1 cellular context compared by ENCODE assay signal in genomic region chr7:105345725-105346124, GRCh38.
TF ChIP-seq lines count a peak whose summit lies in the region.

No MANE protein-coding gene starts in this region.

TF ChIP-seq in HepG2, 621 proteins besides CTCF, POLR2A, EP300 and RAD21:
- TF ChIP-seq ZNF816 (CRISPR knock-in tag; IDR thresholded peaks at IDR 0.05; ENCODE audit: borderline replicate concordance) = no peak
- no peak for TF ChIP-seq RFXAP (CRISPR knock-in tag; IDR thresholded peaks at IDR 0.05; ENCODE audit: borderline replicate concordance)
- TF ChIP-seq ETV6 (CRISPR knock-in tag; conservative IDR thresholded peaks at IDR 0.05) = no peak
- no peak for TF ChIP-seq ZBTB40 (IDR thresholded peaks at IDR 0.05)
- TF ChIP-seq ZBTB40 (CRISPR knock-in tag; IDR thresholded peaks at IDR 0.05) = no peak
- TF ChIP-seq MAFF (IDR thresholded peaks at IDR 0.05; ENCODE audit: low read depth, low read length) = peak; percentile 42
- TF ChIP-seq, protein P1, sequence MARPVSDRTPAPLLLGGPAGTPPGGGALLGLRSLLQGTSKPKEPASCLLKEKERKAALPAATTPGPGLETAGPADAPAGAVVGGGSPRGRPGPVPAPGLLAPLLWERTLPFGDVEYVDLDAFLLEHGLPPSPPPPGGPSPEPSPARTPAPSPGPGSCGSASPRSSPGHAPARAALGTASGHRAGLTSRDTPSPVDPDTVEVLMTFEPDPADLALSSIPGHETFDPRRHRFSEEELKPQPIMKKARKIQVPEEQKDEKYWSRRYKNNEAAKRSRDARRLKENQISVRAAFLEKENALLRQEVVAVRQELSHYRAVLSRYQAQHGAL (CRISPR knock-in tag; IDR thresholded peaks at IDR 0.05; ENCODE audit: not compliant biosample characterization) = no peak
- no peak for TF ChIP-seq SRSF9 (IDR thresholded peaks at IDR 0.05; ENCODE audit: borderline replicate concordance, insufficient read depth, low read depth, low read length, poor library complexity, severe bottlenecking)
- TF ChIP-seq, protein P2, sequence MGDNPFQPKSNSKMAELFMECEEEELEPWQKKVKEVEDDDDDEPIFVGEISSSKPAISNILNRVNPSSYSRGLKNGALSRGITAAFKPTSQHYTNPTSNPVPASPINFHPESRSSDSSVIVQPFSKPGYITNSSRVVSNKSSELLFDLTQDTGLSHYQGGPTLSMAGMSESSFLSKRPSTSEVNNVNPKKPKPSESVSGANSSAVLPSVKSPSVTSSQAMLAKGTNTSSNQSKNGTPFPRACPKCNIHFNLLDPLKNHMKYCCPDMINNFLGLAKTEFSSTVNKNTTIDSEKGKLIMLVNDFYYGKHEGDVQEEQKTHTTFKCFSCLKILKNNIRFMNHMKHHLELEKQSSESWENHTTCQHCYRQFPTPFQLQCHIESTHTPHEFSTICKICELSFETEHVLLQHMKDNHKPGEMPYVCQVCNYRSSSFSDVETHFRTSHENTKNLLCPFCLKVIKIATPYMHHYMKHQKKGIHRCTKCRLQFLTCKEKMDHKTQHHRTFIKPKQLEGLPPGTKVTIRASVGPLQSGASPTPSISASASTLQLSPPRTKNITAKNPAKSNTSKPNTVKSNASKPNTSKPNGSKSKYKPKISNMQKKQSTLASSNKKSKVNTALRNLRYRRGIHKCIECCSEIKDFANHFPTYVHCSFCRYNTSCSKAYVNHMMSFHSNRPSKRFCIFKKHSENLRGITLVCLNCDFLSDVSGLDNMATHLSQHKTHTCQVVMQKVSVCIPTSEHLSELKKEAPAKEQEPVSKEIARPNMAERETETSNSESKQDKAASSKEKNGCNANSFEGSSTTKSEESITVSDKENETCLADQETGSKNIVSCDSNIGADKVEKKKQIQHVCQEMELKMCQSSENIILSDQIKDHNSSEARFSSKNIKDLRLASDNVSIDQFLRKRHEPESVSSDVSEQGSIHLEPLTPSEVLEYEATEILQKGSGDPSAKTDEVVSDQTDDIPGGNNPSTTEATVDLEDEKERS (CRISPR knock-in tag; IDR thresholded peaks at IDR 0.05) = no peak
- TF ChIP-seq PITX1 (CRISPR knock-in tag; IDR thresholded peaks at IDR 0.05) = no peak
- peak; percentile 19 to 50; a peak in 2 of 4 replicates for TF ChIP-seq MAFK (conservative IDR thresholded peaks at IDR 0.05 in 1 of 2, IDR thresholded peaks at IDR 0.05 in 1 of 2; ENCODE audit: low read length in 2 of 2)
- TF ChIP-seq DNMT3B (CRISPR knock-in tag; conservative IDR thresholded peaks at IDR 0.05) = no peak
- TF ChIP-seq PBX3 (CRISPR knock-in tag; IDR thresholded peaks at IDR 0.05; ENCODE audit: borderline replicate concordance) = no peak
- TF ChIP-seq, protein P3, sequence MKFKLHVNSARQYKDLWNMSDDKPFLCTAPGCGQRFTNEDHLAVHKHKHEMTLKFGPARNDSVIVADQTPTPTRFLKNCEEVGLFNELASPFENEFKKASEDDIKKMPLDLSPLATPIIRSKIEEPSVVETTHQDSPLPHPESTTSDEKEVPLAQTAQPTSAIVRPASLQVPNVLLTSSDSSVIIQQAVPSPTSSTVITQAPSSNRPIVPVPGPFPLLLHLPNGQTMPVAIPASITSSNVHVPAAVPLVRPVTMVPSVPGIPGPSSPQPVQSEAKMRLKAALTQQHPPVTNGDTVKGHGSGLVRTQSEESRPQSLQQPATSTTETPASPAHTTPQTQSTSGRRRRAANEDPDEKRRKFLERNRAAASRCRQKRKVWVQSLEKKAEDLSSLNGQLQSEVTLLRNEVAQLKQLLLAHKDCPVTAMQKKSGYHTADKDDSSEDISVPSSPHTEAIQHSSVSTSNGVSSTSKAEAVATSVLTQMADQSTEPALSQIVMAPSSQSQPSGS (CRISPR knock-in tag; IDR thresholded peaks at IDR 0.05) = no peak
